Comparison of ENCODE assay signal across 10 cellular contexts in the genomic region with DNA sequence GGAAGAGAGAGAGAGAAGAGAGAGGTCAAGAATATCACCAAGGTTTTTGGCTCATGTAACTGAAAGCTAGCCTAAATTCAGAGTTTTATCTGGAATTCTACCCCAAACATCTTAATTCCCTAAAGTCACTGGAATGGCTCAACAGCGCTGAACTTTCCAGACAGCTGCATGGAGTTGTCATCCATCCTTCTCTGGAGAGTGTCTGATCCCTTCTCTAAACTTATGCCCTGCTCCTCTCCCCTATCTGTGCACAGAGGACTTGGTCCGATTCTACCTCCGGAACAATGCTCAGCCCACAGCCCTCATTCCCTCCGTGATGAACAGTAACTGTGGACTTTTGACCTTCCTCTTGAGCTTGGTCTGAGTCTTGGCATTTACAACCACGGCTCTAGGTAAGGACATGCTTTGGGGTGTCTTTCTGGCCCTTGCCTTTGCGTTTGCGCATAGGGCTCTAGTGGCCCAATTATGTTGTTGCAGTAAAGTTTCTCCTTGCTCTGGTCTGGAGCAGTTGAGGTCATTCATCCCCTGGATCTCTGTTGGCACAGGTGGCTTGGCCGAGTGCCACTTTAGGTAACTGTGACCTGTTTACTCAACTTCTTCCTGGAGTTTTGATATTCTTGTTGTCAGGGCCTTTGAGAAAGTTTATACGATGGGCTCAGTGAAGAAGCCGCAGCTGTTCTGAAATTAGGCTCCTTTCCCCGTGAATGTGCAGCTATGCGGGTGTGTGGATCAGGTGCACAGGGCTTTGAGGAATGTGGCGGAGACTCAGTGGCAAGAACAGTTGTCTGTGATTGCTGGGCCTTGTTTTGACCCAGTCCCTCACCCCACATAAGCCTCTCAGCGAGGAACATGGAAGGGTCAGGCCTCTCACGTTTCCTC. TPM values are rescaled to one million over a fixed set of nuclear protein-coding genes. Genes with fewer than 3 reads are reported as not detected.
DNase-seq lines count a peak whose midpoint lies in the region; ATAC-seq and TF ChIP-seq lines count a peak whose summit lies in the region.
"Had no signal": no experiment of that assay in that cellular context is flagged by ENCODE, and none has a peak within 500 bp of the region (broad histone marks: within the 10 kb centered on the region; RNA-seq: fewer than 3 reads in every experiment).

No MANE protein-coding gene starts in this region.

- H3K27me3 ChIP-seq in left ventricle myocardium inferior (ENCODE audit: low read depth) = no peaks in the 10 kb centered on the region
- no peaks in the 10 kb centered on the region for H3K27me3 ChIP-seq in sigmoid colon
- no peaks in the 10 kb centered on the region for H3K27me3 ChIP-seq in dorsolateral prefrontal cortex
- H3K27me3 ChIP-seq: SJCRH30 had no signal

- no peak for TF ChIP-seq POLR2A in sigmoid colon (IDR thresholded peaks at IDR 0.05)

- H3K9me3 ChIP-seq in left ventricle myocardium inferior (replicated peaks) (no peaks in the 10 kb centered on the region), sigmoid colon (no peaks in the 10 kb centered on the region)
- H3K9me3 ChIP-seq: SJCRH30 had no signal

- ATAC-seq in GM19035 (IDR thresholded peaks at IDR 0.05; ENCODE audit: unreplicated experiment) = peak; percentile 3

- intact Hi-C loops in left ventricle myocardium inferior (cut with micrococcal nuclease) = no loop called here
- intact Hi-C loops in sigmoid colon (cut with DNase I) = no loop called here
- intact Hi-C loops in dorsolateral prefrontal cortex (cut with DNase I) = loop anchor here in 1 of 2 donors (2.0 to 10.0 kb wide), 2 partner anchors 60 to 400 kb away; no protein-coding TSS in a partner anchor

- H3K27ac ChIP-seq in VCaP = peak overlapping the region; percentile 94
- H3K27ac ChIP-seq in left ventricle myocardium inferior (replicated peaks) = peak overlapping the region; percentile 86
- H3K27ac ChIP-seq in sigmoid colon = peak overlapping the region; percentile 7 to 46 (median 14)
- H3K27ac ChIP-seq in dorsolateral prefrontal cortex = peak overlapping the region in 23 of 59 donors; percentile 5 to 81 (median 41)
- H3K27ac ChIP-seq: SJCRH30 had no signal

- H3K4me3 ChIP-seq in left ventricle myocardium inferior (peak overlapping the region; percentile 52), sigmoid colon (no peak overlapping the region), dorsolateral prefrontal cortex (peak overlapping the region in 6 of 59 donors; percentile 34 to 48 (median 40))

- WGBS in sigmoid colon, 2 donors = 32 to 73% methylated on average over 15 of the region's 15 CpGs

- 0 out of 2 replicates have a peak, but pooled peaks have one; percentile 4 for TF ChIP-seq CTCF in VCaP (conservative IDR thresholded peaks at IDR 0.05)
- no peak for TF ChIP-seq CTCF in left ventricle myocardium inferior (IDR thresholded peaks at IDR 0.05; ENCODE audit: borderline replicate concordance)
- TF ChIP-seq CTCF in sigmoid colon (IDR thresholded peaks at IDR 0.05) = no peak
- TF ChIP-seq CTCF in dorsolateral prefrontal cortex (IDR thresholded peaks at IDR 0.05 in 54 of 56, conservative IDR thresholded peaks at IDR 0.05 in 2 of 56; ENCODE audit: low read depth in 1 of 56, partially characterized antibody in 56 of 56) = no peak

- H3K36me3 ChIP-seq in left ventricle myocardium inferior (no peaks in the 10 kb centered on the region), sigmoid colon (no peaks in the 10 kb centered on the region)
- H3K36me3 ChIP-seq: SJCRH30 had no signal

- peaks cover 28% of the 10 kb centered on the region for H3K4me1 ChIP-seq in left ventricle myocardium inferior
- peaks cover 0 to 11% (median 3%) of the 10 kb centered on the region in 4 donors for H3K4me1 ChIP-seq in sigmoid colon

- DNase-seq in left ventricle myocardium inferior (no peak), sigmoid colon (peak; percentile 46), nucleus accumbens (lab: John Stamatoyannopoulos, UW) (no peak), hippocampal formation (lab: John Stamatoyannopoulos, UW) (no peak), dorsolateral prefrontal cortex (no peak)
- no peak for DNase-seq in activated effector memory CD4-positive, alpha-beta T cell treated with Interleukin-2 at 50 U/mL for 16 hours
- DNase-seq: HCEC 1CT had no signal

- TF ChIP-seq EP300 in sigmoid colon (IDR thresholded peaks at IDR 0.05) = no peak

RNA-seq across cellular contexts. Expression of gene CD180, which starts 18.4 kb away (rescaled TPM):
- total RNA-seq in left ventricle myocardium inferior = 0.44 TPM
- total RNA-seq in sigmoid colon = 1 to 10 TPM in 1 of 4 donors, under 1 TPM in 3; 0.55 to 1.1 (median 0.90) TPM
- 1 to 10 TPM in 2 of 3 donors, under 1 TPM in 1; 0.60 to 3.5 (median 2.3) TPM for polyA plus RNA-seq in sigmoid colon
- 1 to 10 TPM in 35 of 120 experiments, under 1 TPM in 84, not detected in 1; 0.16 to 3.3 (median 0.61) TPM for total RNA-seq in dorsolateral prefrontal cortex
- total RNA-seq: SJCRH30 had no signal
